In genomic region chr15:40506964-40507571, GRCh38 we compare ENCODE assay signal across 8 cellular contexts. TPM values are rescaled to one million over a fixed set of nuclear protein-coding genes. Genes with fewer than 3 reads are reported as not detected.
DNase-seq lines count a peak whose midpoint lies in the region; ATAC-seq and TF ChIP-seq lines count a peak whose summit lies in the region.

No MANE protein-coding gene starts in this region.

- no peak for TF ChIP-seq POLR2A in gastroesophageal sphincter (IDR thresholded peaks at IDR 0.05)

- DNase-seq in GM06990 (ENCODE audit: extremely low read depth, insufficient read length) (peak; percentile 59), KBM-7 (peak; percentile 79), SHP77 treated with DMSO at 0.1 percent for 48 hours (lab: John Stamatoyannopoulos, UW) (peak; percentile 49), occipital lobe (lab: John Stamatoyannopoulos, UW) (peak; percentile 22)
- DNase-seq in activated gamma-delta T cell treated with anti-CD3 and anti-CD28 coated beads, Interleukin-2, amount 50 U/mL, for 16 hours (ENCODE audit: low read depth): peak; percentile 42

- H3K27me3 ChIP-seq in GM06990 (replicated peaks; ENCODE audit: control insufficient read depth, insufficient read depth, low read length) (no peaks in the 10 kb centered on the region), gastroesophageal sphincter (no peaks in the 10 kb centered on the region), subcutaneous abdominal adipose tissue (ENCODE audit: control insufficient read depth in 5 of 5, insufficient read depth in 4 of 5, low read length in 5 of 5) (peaks cover 0 to 4% (median 0%) of the 10 kb centered on the region in 5 donors)

- TF ChIP-seq CTCF in GM06990 (IDR thresholded peaks at IDR 0.05; ENCODE audit: insufficient read depth, low read length, poor library complexity, severe bottlenecking): peak; percentile 80
- peak in 3 of 4 experiments; percentile 50 to 83 (median 59) for TF ChIP-seq CTCF in gastroesophageal sphincter (IDR thresholded peaks at IDR 0.05)

- TF ChIP-seq EP300 in gastroesophageal sphincter (IDR thresholded peaks at IDR 0.05): no peak

- ATAC-seq in gastroesophageal sphincter (peak; percentile 91), HG02938 (IDR thresholded peaks at IDR 0.05; ENCODE audit: unreplicated experiment) (no peak)

- in situ Hi-C loops in KBM-7 (cut with MboI; ENCODE audit: low pct_unique_long_range_greater_than_20kb, low sequenced_read_pairs): no loop called here

- H3K9me3 ChIP-seq in gastroesophageal sphincter: no peaks in the 10 kb centered on the region
- no peaks in the 10 kb centered on the region for H3K9me3 ChIP-seq in subcutaneous abdominal adipose tissue (ENCODE audit: control insufficient read depth in 5 of 5, low read length in 5 of 5)

- H3K36me3 ChIP-seq in GM06990 (ENCODE audit: control insufficient read depth, insufficient read depth, low read length) (no peaks in the 10 kb centered on the region), gastroesophageal sphincter (no peaks in the 10 kb centered on the region), subcutaneous abdominal adipose tissue (ENCODE audit: control insufficient read depth in 5 of 5, insufficient read depth in 5 of 5, low read length in 5 of 5) (no peaks in the 10 kb centered on the region)

- H3K9ac ChIP-seq in subcutaneous abdominal adipose tissue (ENCODE audit: low read length in 5 of 5): peak overlapping the region in 4 of 5 donors; percentile 41 to 64 (median 58)

- WGBS in gastroesophageal sphincter (ENCODE audit: low coverage in 1 of 2), 2 donors: 2 to 7% methylated on average over 7 to 10 of the region's 30 CpGs

- peak overlapping the region in 1 of 4 donors; percentile 63 for H3K27ac ChIP-seq in gastroesophageal sphincter
- H3K27ac ChIP-seq in subcutaneous abdominal adipose tissue (ENCODE audit: low read depth, low read length): no peak overlapping the region

- H3K4me3 ChIP-seq in GM06990 (replicated peaks; ENCODE audit: low read depth, low read length) (peak overlapping the region; percentile 35), gastroesophageal sphincter (peak overlapping the region in 1 of 2 donors; percentile 35), subcutaneous abdominal adipose tissue (ENCODE audit: low read depth in 1 of 5, low read length in 5 of 5) (peak overlapping the region in 4 of 5 donors; percentile 37 to 63 (median 38))

- H3K4me1 ChIP-seq in gastroesophageal sphincter (peaks cover 0 to 22% (median 7%) of the 10 kb centered on the region in 3 donors), subcutaneous abdominal adipose tissue (ENCODE audit: control insufficient read depth in 5 of 5, insufficient read depth in 5 of 5, low read length in 5 of 5) (peaks cover 0 to 24% (median 22%) of the 10 kb centered on the region in 5 donors)

RNA-seq across cellular contexts. Expression of gene CHST14, which starts 36.3 kb away (rescaled TPM):
- 10 to 100 TPM in 2 of 4 donors, 1 to 10 TPM in 2; 7.8 to 18.4 (median 11.7) TPM for total RNA-seq in gastroesophageal sphincter
- 1.6 TPM for total RNA-seq in occipital lobe

RNA-seq across cellular contexts. Expression of gene CCDC32, which starts 57.8 kb away (rescaled TPM):
- total RNA-seq in gastroesophageal sphincter (10 to 100 TPM; 16.2 to 45.8 (median 34.0) TPM), occipital lobe (25.9 TPM)

Comparison
In these comparisons a context has a peak if more than half of its experiments do, and no peak if none do; other contexts are left out.
1. DNase-seq: peak in every context shown above with its lines; median percentile 79 in KBM-7; 59 in GM06990; 49 in SHP77 treated with DMSO at 0.1 percent for 48 hours; 42 in activated gamma-delta T cell treated with anti-CD3 and anti-CD28 coated beads, Interleukin-2, amount 50 U/mL, for 16 hours; 22 in occipital lobe.